In genomic region chr1:222547260-222547614, GRCh38 we compare ENCODE assay signal across 2 cellular contexts.
TF ChIP-seq lines count a peak whose summit lies in the region.

No MANE protein-coding gene starts in this region.

TF ChIP-seq in HEK293, 187 proteins besides CTCF, POLR2A, EP300 and RAD21 (continued from another document):
- peak; percentile 12; the same call in 1 of the 2 replicates for TF ChIP-seq HIC1 (tag by site-specific recombination; IDR thresholded peaks at IDR 0.05)
- no peak for TF ChIP-seq ZNF391 (tag by site-specific recombination; IDR thresholded peaks at IDR 0.05; ENCODE audit: borderline replicate concordance, low read depth)
- no peak for TF ChIP-seq ZFP37 (tag by site-specific recombination; IDR thresholded peaks at IDR 0.05)

TF ChIP-seq in SK-N-SH, 30 proteins besides CTCF, POLR2A, EP300 and RAD21 (continued from another document):
- TF ChIP-seq ZBTB33 (IDR thresholded peaks at IDR 0.05; ENCODE audit: borderline replicate concordance, low read depth) (no peak), RFX5 (IDR thresholded peaks at IDR 0.05; ENCODE audit: low read length) (no peak), SMC3 (IDR thresholded peaks at IDR 0.05; ENCODE audit: low read depth, low read length) (no peak), RXRA (IDR thresholded peaks at IDR 0.05; ENCODE audit: borderline replicate concordance, low read depth) (no peak), ELF1 (IDR thresholded peaks at IDR 0.05) (no peak)
